In genomic region chr15:85036716-85037115, GRCh38 we compare ENCODE assay signal across 16 cellular contexts. TPM values are rescaled to one million over a fixed set of nuclear protein-coding genes. Genes with fewer than 3 reads are reported as not detected.
A peak's percentile ranks its signal among the peaks of the same experiment; 100 is the strongest.
DNase-seq lines count a peak whose midpoint lies in the region; ATAC-seq, FAIRE-seq and TF ChIP-seq lines count a peak whose summit lies in the region.
"Had no signal": no experiment of that assay in that cellular context is flagged by ENCODE, and none has a peak within 500 bp of the region (broad histone marks: within the 10 kb centered on the region; RNA-seq: fewer than 3 reads in every experiment).

No MANE protein-coding gene starts in this region.

- no peak for TF ChIP-seq RAD21 in K562 (CRISPR knock-in tag; conservative IDR thresholded peaks at IDR 0.05 in 1 of 2, IDR thresholded peaks at IDR 0.05 in 1 of 2)

- no peaks in the 10 kb centered on the region for H3K36me3 ChIP-seq in CD4-positive, CD25-positive, alpha-beta regulatory T cell (ENCODE audit: control insufficient read depth, insufficient read depth, low read length)
- H3K36me3 ChIP-seq in K562 (ENCODE audit: control insufficient read depth, insufficient read depth, low read length) (no peaks in the 10 kb centered on the region), adrenal gland (replicated peaks in 1 of 2) (no peaks in the 10 kb centered on the region)

- peaks cover 5% of the 10 kb centered on the region; the same call in 1 of the 2 replicates for H4K20me1 ChIP-seq in K562 (replicated peaks; ENCODE audit: control insufficient read depth, insufficient read depth, low read length)

- H3K27ac ChIP-seq in CD4-positive, CD25-positive, alpha-beta regulatory T cell (ENCODE audit: insufficient read depth, low read length, poor library complexity, severe bottlenecking) = no peak overlapping the region
- H3K27ac ChIP-seq in K562 (ENCODE audit: extremely low read depth, low read depth, low read length) (no peak overlapping the region), adrenal gland (no peak overlapping the region)
- H3K27ac ChIP-seq: psoas muscle, VCaP had no signal

- peak; percentile 56 for FAIRE-seq in K562 (lab: Jason Lieb, UNC)
- FAIRE-seq: H54 had no signal

- no peak for DNase-seq in CD4-positive, CD25-positive, alpha-beta regulatory T cell
- peak in 1 of 4 experiments; percentile 44 for DNase-seq in K562 (ENCODE audit: extremely low read depth in 1 of 4, low spot score in 3 of 4)
- DNase-seq in naive B cell = no peak
- no peak for DNase-seq in adrenal gland
- DNase-seq in NCI-H1694 treated with DMSO at 0.1 percent for 48 hours (lab: John Stamatoyannopoulos, UW) = no peak
- DNase-seq: activated CD8-positive, alpha-beta memory T cell treated with anti-CD3 and anti-CD28 coated beads for 24 hours; NCI-H1930; OCI-M1; psoas muscle; SK-N-SH; stimulated activated CD4-positive, alpha-beta T cell treated with anti-CD3 and anti-CD28 coated beads, Interleukin-15, amount 100 ng/mL, for 24 hours had no signal

- H3K4me3 ChIP-seq in CD4-positive, CD25-positive, alpha-beta regulatory T cell (ENCODE audit: low read depth, low read length) = no peak overlapping the region
- H3K4me3 ChIP-seq in K562 (no peak overlapping the region), adrenal gland (no peak overlapping the region)
- H3K4me3 ChIP-seq: psoas muscle had no signal

- in situ Hi-C loops in K562 (cut with MboI) = no loop called here

- H3K27ac Mint-ChIP-seq in CD4-positive, CD25-positive, alpha-beta regulatory T cell = peak overlapping the region in 2 of 3 donors; percentile 9 to 76
- peak overlapping the region in 5 of 6 donors; percentile 2 to 75 (median 41) for H3K27ac Mint-ChIP-seq in naive B cell
- H3K27ac Mint-ChIP-seq: nephron had no signal

- POLR2A ChIA-PET in K562 (lab: Yijun Ruan, JAX) = interaction anchor here (0.7 to 1.2 kb wide), 4 partner anchors 16 to 302 kb away, joined by 3 to 4 read pairs (median 4); no protein-coding TSS in a partner anchor

- no peak for TF ChIP-seq POLR2A in K562 (conservative IDR thresholded peaks at IDR 0.05)
- no peak for TF ChIP-seq POLR2A in adrenal gland (IDR thresholded peaks at IDR 0.05)

- H2AFZ ChIP-seq in K562 (ENCODE audit: low read depth, low read length) = no peak overlapping the region

- no peaks in the 10 kb centered on the region for H3K9me1 ChIP-seq in K562 (ENCODE audit: control insufficient read depth, insufficient read depth, low read length)

- no peaks in the 10 kb centered on the region for H3K27me3 Mint-ChIP-seq in CD4-positive, CD25-positive, alpha-beta regulatory T cell
- no peaks in the 10 kb centered on the region for H3K27me3 Mint-ChIP-seq in naive B cell

- no peaks in the 10 kb centered on the region for H3K27me3 ChIP-seq in CD4-positive, CD25-positive, alpha-beta regulatory T cell (ENCODE audit: control insufficient read depth, insufficient read depth, low read length)
- H3K27me3 ChIP-seq in K562 (ENCODE audit: control insufficient read depth in 2 of 2, insufficient read depth in 2 of 2, low read length in 2 of 2) = no peaks in the 10 kb centered on the region
- no peaks in the 10 kb centered on the region for H3K27me3 ChIP-seq in adrenal gland

- H3K9me3 Mint-ChIP-seq in CD4-positive, CD25-positive, alpha-beta regulatory T cell = no peaks in the 10 kb centered on the region
- no peaks in the 10 kb centered on the region for H3K9me3 Mint-ChIP-seq in naive B cell
- H3K9me3 Mint-ChIP-seq: nephron had no signal

- no TSS peak for BruUV-seq in K562 (replicated peaks; lab: Mats Ljungman, UMichigan)

- ATAC-seq in CD4-positive, CD25-positive, alpha-beta regulatory T cell (ENCODE audit: low read depth in 2 of 2) = no peak
- ATAC-seq in GM21786 (IDR thresholded peaks at IDR 0.05; ENCODE audit: unreplicated experiment) (peak; percentile 58), K562 (peak; percentile 81), naive B cell (ENCODE audit: low read depth in 2 of 2) (no peak), HG02884 (IDR thresholded peaks at IDR 0.05; ENCODE audit: unreplicated experiment) (no peak)
- ATAC-seq: psoas muscle had no signal

- H3K9me3 ChIP-seq in CD4-positive, CD25-positive, alpha-beta regulatory T cell (ENCODE audit: control insufficient read depth in 2 of 2, low read length in 2 of 2) = no peaks in the 10 kb centered on the region
- no peaks in the 10 kb centered on the region for H3K9me3 ChIP-seq in K562 (replicated peaks; ENCODE audit: control insufficient read depth, insufficient read depth, low read depth, low read length)
- H3K9me3 ChIP-seq in adrenal gland (replicated peaks in 1 of 3) = no peaks in the 10 kb centered on the region
- H3K9me3 ChIP-seq: psoas muscle, SK-N-SH had no signal

- CTCF ChIA-PET in K562 (lab: Yijun Ruan, JAX; ENCODE audit: low intra/inter-chr PET ratio) = no interaction called here

- 40% methylated on average over 2 of the region's 3 CpGs for WGBS in K562 (ENCODE audit: insufficient coverage, low coverage, missing lambda C conversion rate)
- 46 to 57% (median 50%) methylated on average over 3 of the region's 3 CpGs for WGBS in adrenal gland, 4 donors

- no peak for TF ChIP-seq EP300 in K562 (IDR thresholded peaks at IDR 0.05; ENCODE audit: low read length)

- peaks cover 15 to 52% (median 36%) of the 10 kb centered on the region in 4 donors for H3K4me1 Mint-ChIP-seq in CD4-positive, CD25-positive, alpha-beta regulatory T cell
- peaks cover 30 to 45% (median 30%) of the 10 kb centered on the region in 3 donors for H3K4me1 Mint-ChIP-seq in naive B cell

- peaks cover 25% of the 10 kb centered on the region for H3K4me1 ChIP-seq in CD4-positive, CD25-positive, alpha-beta regulatory T cell (ENCODE audit: control insufficient read depth, insufficient read depth, low read length, poor library complexity, severe bottlenecking)
- H3K4me1 ChIP-seq in K562 (replicated peaks in 1 of 2; ENCODE audit: control insufficient read depth in 2 of 2, insufficient read depth in 2 of 2, low read length in 2 of 2) (peaks cover 0 to 9% of the 10 kb centered on the region in 2 experiments; a peak in 1 of 5 replicates), adrenal gland (replicated peaks in 1 of 2) (peaks cover 0 to 44% of the 10 kb centered on the region in 2 donors)

- no peak overlapping the region for H3K4me3 Mint-ChIP-seq in CD4-positive, CD25-positive, alpha-beta regulatory T cell
- H3K4me3 Mint-ChIP-seq in naive B cell = no peak overlapping the region
- H3K4me3 Mint-ChIP-seq: nephron had no signal

- no peak overlapping the region for H3K9ac ChIP-seq in K562 (ENCODE audit: insufficient read depth in 1 of 2, low read depth in 2 of 2, low read length in 2 of 2)
- H3K9ac ChIP-seq: SK-N-SH had no signal

- H3K36me3 Mint-ChIP-seq in CD4-positive, CD25-positive, alpha-beta regulatory T cell = no peaks in the 10 kb centered on the region
- no peaks in the 10 kb centered on the region for H3K36me3 Mint-ChIP-seq in naive B cell

- H3K4me2 ChIP-seq in K562 (ENCODE audit: insufficient read depth, low read length) = no peak overlapping the region
- H3K4me2 ChIP-seq: SK-N-SH had no signal

- H3K79me2 ChIP-seq in K562 (ENCODE audit: control insufficient read depth, insufficient read depth, low read length) = peaks cover 45% of the 10 kb centered on the region

- intact Hi-C loops in K562 (cut with micrococcal nuclease) = no loop called here
- intact Hi-C loops in adrenal gland (cut with DNase I) = no loop called here

- TF ChIP-seq CTCF in K562 (IDR thresholded peaks at IDR 0.05 in 2 of 3, conservative IDR thresholded peaks at IDR 0.05 in 1 of 3; ENCODE audit: insufficient read depth in 2 of 3, low read depth in 1 of 3, low read length in 3 of 3) = no peak
- TF ChIP-seq CTCF in adrenal gland (IDR thresholded peaks at IDR 0.05) = no peak

TF ChIP-seq in K562, 482 proteins besides CTCF, POLR2A, EP300 and RAD21:
- TF ChIP-seq ILF3 (IDR thresholded peaks at IDR 0.05; ENCODE audit: borderline replicate concordance) = no peak
- peak; percentile 72; the same call in 1 of the 2 replicates for TF ChIP-seq SPI1 (IDR thresholded peaks at IDR 0.05; ENCODE audit: borderline replicate concordance, low read depth, low read length)
- TF ChIP-seq ZKSCAN8 (CRISPR knock-in tag; IDR thresholded peaks at IDR 0.05) = no peak

RNA-seq across cellular contexts. Expression of gene PDE8A, which starts 55.1 kb away (rescaled TPM):
- 28.9 TPM for total RNA-seq in CD4-positive, CD25-positive, alpha-beta regulatory T cell
- polyA plus RNA-seq in CD4-positive, CD25-positive, alpha-beta regulatory T cell = 1 to 10 TPM; 2.0 to 4.9 (median 4.1) TPM
- 146 and 283 TPM in 2 replicates for total RNA-seq in K562 (2011; cell fraction: chromatin; rRNA removed; ENCODE audit: low replicate concordance)
- 42.5 and 64.0 TPM in 2 replicates for total RNA-seq in K562 (2011; cell fraction: nucleolus; rRNA removed)
- 102 and 103 TPM in 2 replicates for total RNA-seq in K562 (2011; cell fraction: nucleoplasm; rRNA removed)
- total RNA-seq in K562 (2014; rRNA removed) (16.8 and 17.6 TPM in 2 replicates), K562 (2014; rRNA removed; fragmentation: Illumina TruSeq; extraction: Trizol) (20.5 and 25.5 TPM in 2 replicates), K562 (2015; rRNA removed; fragmentation: Illumina TruSeq; extraction: Trizol) (19.8 and 22.3 TPM in 2 replicates), K562 (2021) (19.8 and 20.9 TPM in 2 replicates), adrenal gland (10 to 100 TPM; 47.3 to 92.7 (median 60.1) TPM)
- polyA plus RNA-seq in K562 (2011; rRNA removed) (37.1 and 40.3 TPM in 2 replicates), K562 (2014; fragmentation: Illumina TruSeq; extraction: Trizol) (23.7 and 26.4 TPM in 2 replicates), K562 (2014; fragmentation: Nextera tagmentation; extraction: Ambion mirVana) (1 to 10 TPM; 5.9 to 7.9 TPM), K562 (2014; rRNA removed) (21.0 and 24.4 TPM in 2 replicates), naive B cell (ENCODE audit: low read depth in 6 of 6) (1 to 10 TPM; 3.1 to 6.5 (median 4.0) TPM), adrenal gland (100 to 1,000 TPM in 1 of 3 donors, 10 to 100 TPM in 2; 83.9 to 123 (median 85.5) TPM)
- 11.1 and 16.1 TPM in 2 replicates for polyA plus RNA-seq in K562 (2011; cell fraction: cytosol; rRNA removed)
- 76.0 and 83.4 TPM in 2 replicates for polyA plus RNA-seq in K562 (2011; cell fraction: nucleus; rRNA removed)
- 11.8 and 13.9 TPM in 2 replicates for polyA plus RNA-seq in K562 (2012)
- polyA minus RNA-seq in K562 (2011; rRNA and poly(A)+ RNA removed) = 52.2 and 52.6 TPM in 2 replicates
- 11.0 and 19.1 TPM in 2 replicates for polyA minus RNA-seq in K562 (2011; cell fraction: cytosol; rRNA and poly(A)+ RNA removed)
- polyA minus RNA-seq in K562 (2011; cell fraction: nucleus; rRNA and poly(A)+ RNA removed) = 34.6 and 64.8 TPM in 2 replicates

Comparison
In these comparisons a context has a peak if more than half of its experiments do, and no peak if none do; other contexts are left out.
1. ATAC-seq: peak in GM21786 (single experiment) and K562 (single experiment); none in CD4-positive, CD25-positive, alpha-beta regulatory T cell (0 of 2), naive B cell (0 of 2) and HG02884 (single experiment).